Comparison of ENCODE assay signal across 28 cellular contexts in the genomic region with DNA sequence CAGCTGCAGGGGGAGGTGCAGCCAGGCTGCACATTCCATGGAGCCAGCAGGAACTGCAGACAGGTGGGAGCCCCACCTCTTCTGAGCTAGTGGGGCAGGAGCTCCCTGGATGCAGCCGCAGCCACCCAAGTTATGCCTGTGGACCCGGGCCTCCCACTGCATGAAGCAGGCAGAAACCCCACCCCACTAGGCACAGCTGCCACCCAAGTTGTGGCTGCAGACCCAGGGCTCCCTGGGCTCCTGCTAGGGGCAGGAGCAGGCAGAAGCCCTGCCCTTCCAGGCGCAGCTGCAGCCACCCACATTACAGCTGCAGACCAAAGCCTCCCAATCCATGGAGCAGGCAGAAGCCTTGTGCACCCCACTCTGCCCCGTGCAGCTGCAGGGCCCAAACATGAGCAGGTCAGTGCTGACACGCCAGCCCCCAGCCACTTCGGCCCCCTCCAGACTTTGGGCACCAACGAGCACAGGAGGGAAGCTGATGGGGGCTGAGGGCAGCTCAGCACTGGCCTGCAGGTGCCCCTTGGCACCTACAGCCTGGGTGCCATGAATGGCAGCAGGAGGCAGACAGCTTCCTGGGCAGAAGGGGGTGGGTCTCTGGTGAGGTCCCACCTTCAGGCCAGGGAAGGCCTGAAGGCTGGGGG.
"Had no signal": no experiment of that assay in that cellular context is flagged by ENCODE, and none has a peak within 500 bp of the region (broad histone marks: within the 10 kb centered on the region; RNA-seq: fewer than 3 reads in every experiment).

No MANE protein-coding gene starts in this region.

- H3K9me3 ChIP-seq: pancreas, right lobe of liver, testis, thyroid gland had no signal

- H3K27ac Mint-ChIP-seq: immature natural killer cell; mesothelial cell of epicardium; naive B cell; natural killer cell treated with Interleukin-12 subunit alpha and Interleukin-12 subunit beta and Interleukin-15 and Interleukin-18, amount 100 ng/mL, for 72 hours; stimulated activated naive B cell treated with anti-CD40 and anti-IgM and Interleukin-4, amounts not matched to agents 10 μg/mL and 1 μg/mL and 100 μg/mL, for 72 hours had no signal

- H3K4me1 Mint-ChIP-seq: immature natural killer cell; mesothelial cell of epicardium; naive B cell; stimulated activated naive B cell treated with anti-CD40 and anti-IgM and Interleukin-4, amounts not matched to agents 10 μg/mL and 1 μg/mL and 100 μg/mL, for 72 hours had no signal

- H3K36me3 ChIP-seq: heart right ventricle, left lung, lower lobe of right lung, pancreas, right lobe of liver, thyroid gland, transverse colon, upper lobe of right lung had no signal

- DNase-seq: heart right ventricle; immature natural killer cell; kidney; left colon; left lung; lower lobe of right lung; mammary epithelial cell; mesenchymal stem cell; naive B cell; nucleus accumbens; pancreas; psoas muscle; right lobe of liver; stimulated activated CD4-positive, alpha-beta T cell treated with anti-CD3 and anti-CD28 coated beads, Interleukin-12 subunit alpha, Interleukin-12 subunit beta, amount 100 ng/mL, for 4 hours; stimulated activated CD4-positive, alpha-beta T cell treated with anti-CD3 and anti-CD28 coated beads, Interleukin-15, amount 100 ng/mL, for 24 hours; stimulated activated CD4-positive, alpha-beta T cell treated with anti-CD3 and anti-CD28 coated beads, Interleukin-2, amount 100 ng/mL, for 24 hours; stimulated activated CD4-positive, alpha-beta T cell treated with anti-CD3 and anti-CD28 coated beads, Interleukin-4, amount 100 ng/mL, for 1 hour; stimulated activated naive B cell treated with anti-CD40 and anti-IgM and Interleukin-4, amounts not matched to agents 10 μg/mL and 1 μg/mL and 100 μg/mL, for 72 hours; stimulated activated naive CD8-positive, alpha-beta T cell treated with anti-CD3 and anti-CD28 coated beads, Interleukin-15, Interleukin-2, amounts not matched to agents 100 U/mL and 50 U/mL, for 24 hours; stomach; testis; thyroid gland; transverse colon; upper lobe of right lung had no signal

- H3K27ac ChIP-seq: heart right ventricle, hepatocyte, left lung, lower lobe of right lung, pancreas, psoas muscle, right lobe of liver, stomach, testis, thyroid gland, transverse colon, upper lobe of right lung had no signal

- H3K4me2 ChIP-seq: hepatocyte, smooth muscle cell had no signal

- H3K4me3 ChIP-seq: heart right ventricle, hepatocyte, left lung, lower lobe of right lung, pancreas, psoas muscle, right lobe of liver, smooth muscle cell, stomach, testis, thyroid gland, transverse colon, upper lobe of right lung had no signal

- H3K79me2 ChIP-seq: hepatocyte had no signal

- H3K4me3 Mint-ChIP-seq: immature natural killer cell; mesothelial cell of epicardium; naive B cell; natural killer cell treated with Interleukin-12 subunit alpha and Interleukin-12 subunit beta and Interleukin-15 and Interleukin-18, amount 100 ng/mL, for 72 hours; stimulated activated naive B cell treated with anti-CD40 and anti-IgM and Interleukin-4, amounts not matched to agents 10 μg/mL and 1 μg/mL and 100 μg/mL, for 72 hours had no signal

- H3K4me1 ChIP-seq: heart right ventricle, left lung, lower lobe of right lung, pancreas, psoas muscle, right lobe of liver, stomach, testis, thyroid gland, transverse colon, upper lobe of right lung had no signal

- ATAC-seq: heart right ventricle; left lung; lower lobe of right lung; natural killer cell treated with Interleukin-12 subunit alpha and Interleukin-12 subunit beta and Interleukin-15 and Interleukin-18, amount 100 ng/mL, for 72 hours; pancreas; psoas muscle; stimulated activated naive B cell treated with anti-CD40 and anti-IgM and Interleukin-4, amounts not matched to agents 10 μg/mL and 1 μg/mL and 100 μg/mL, for 72 hours; stimulated activated naive CD8-positive, alpha-beta T cell treated with anti-CD3 and anti-CD28 coated beads, Interleukin-15, Interleukin-2, amounts not matched to agents 100 U/mL and 50 U/mL, for 24 hours; upper lobe of right lung had no signal

- H2AFZ ChIP-seq: hepatocyte had no signal

- H3K27me3 ChIP-seq: heart right ventricle, hepatocyte, left lung, pancreas, right lobe of liver, stomach, testis, thyroid gland, transverse colon, upper lobe of right lung had no signal
